In genomic region chr3:146593776-146594175, GRCh38 we compare ENCODE assay signal across 8 cellular contexts. TPM values are rescaled to one million over a fixed set of nuclear protein-coding genes. Genes with fewer than 3 reads are reported as not detected.
"Had no signal": no experiment of that assay in that cellular context is flagged by ENCODE, and none has a peak within 500 bp of the region (broad histone marks: within the 10 kb centered on the region; RNA-seq: fewer than 3 reads in every experiment).

No MANE protein-coding gene starts in this region.

- ATAC-seq: K562 had no signal

- H3K4me1 ChIP-seq: HAP-1 had no signal

- H3K27ac ChIP-seq: GM23248 had no signal

- H3K4me3 ChIP-seq: GM23248, HAP-1, K562 had no signal

- H3K36me3 ChIP-seq: HAP-1 had no signal

- H3K9me3 ChIP-seq: HAP-1 had no signal

- DNase-seq: GM23248, GOT3, H7, IMR-90 had no signal

RNA-seq across cellular contexts. Expression of gene PLSCR5, which starts 11.4 kb away (rescaled TPM):
- total RNA-seq: GM23248, H4, H7, HT-29, IMR-90, K562 had no signal
- polyA plus RNA-seq: GM23248, IMR-90, K562 had no signal
